Comparison of ENCODE assay signal across 2 cellular contexts in genomic region chr17:57111386-57111785, GRCh38.
A peak's percentile ranks its signal among the peaks of the same experiment; 100 is the strongest.
TF ChIP-seq lines count a peak whose summit lies in the region.

No MANE protein-coding gene starts in this region.

TF ChIP-seq in HepG2, 621 proteins besides CTCF, POLR2A, EP300 and RAD21:
- TF ChIP-seq ZNF788 (CRISPR knock-in tag; IDR thresholded peaks at IDR 0.05; ENCODE audit: borderline replicate concordance) (no peak), MYC (CRISPR knock-in tag; IDR thresholded peaks at IDR 0.05; ENCODE audit: borderline replicate concordance) (no peak), ZSCAN12 (CRISPR knock-in tag; IDR thresholded peaks at IDR 0.05) (no peak), PBX3 (CRISPR knock-in tag; IDR thresholded peaks at IDR 0.05; ENCODE audit: borderline replicate concordance) (no peak), KDM2A (CRISPR knock-in tag; IDR thresholded peaks at IDR 0.05; ENCODE audit: borderline replicate concordance, low read depth) (no peak), ATF6 (CRISPR knock-in tag; conservative IDR thresholded peaks at IDR 0.05) (no peak), MAFK (conservative IDR thresholded peaks at IDR 0.05 in 1 of 2, IDR thresholded peaks at IDR 0.05 in 1 of 2; ENCODE audit: low read length in 2 of 2) (peak; percentile 9 to 32; a peak in 1 of 4 replicates), ZNF768 (CRISPR knock-in tag; IDR thresholded peaks at IDR 0.05) (peak; percentile 94), NONO (IDR thresholded peaks at IDR 0.05) (no peak), NONO (CRISPR knock-in tag; conservative IDR thresholded peaks at IDR 0.05) (no peak), RBM22 (optimal IDR thresholded peaks at IDR 0.05; ENCODE audit: low read length) (peak; percentile 53), ZMYM3 (CRISPR knock-in tag; IDR thresholded peaks at IDR 0.05) (peak; percentile 63), ZNF749 (CRISPR knock-in tag; IDR thresholded peaks at IDR 0.05; ENCODE audit: borderline replicate concordance) (peak; percentile 10; the same call in 1 of the 2 replicates)

TF ChIP-seq in H1, 55 proteins besides CTCF, POLR2A, EP300 and RAD21:
- no peak for TF ChIP-seq TBP (IDR thresholded peaks at IDR 0.05; ENCODE audit: low read depth, low read length)
- peak; percentile 68; the same call in 1 of the 2 replicates for TF ChIP-seq KDM1A (IDR thresholded peaks at IDR 0.05; ENCODE audit: borderline replicate concordance, low read length)
TF ChIP-seq in H1: peak in this region for 1.
